ENCODE assay signal across 1 cellular context in the genomic region with DNA sequence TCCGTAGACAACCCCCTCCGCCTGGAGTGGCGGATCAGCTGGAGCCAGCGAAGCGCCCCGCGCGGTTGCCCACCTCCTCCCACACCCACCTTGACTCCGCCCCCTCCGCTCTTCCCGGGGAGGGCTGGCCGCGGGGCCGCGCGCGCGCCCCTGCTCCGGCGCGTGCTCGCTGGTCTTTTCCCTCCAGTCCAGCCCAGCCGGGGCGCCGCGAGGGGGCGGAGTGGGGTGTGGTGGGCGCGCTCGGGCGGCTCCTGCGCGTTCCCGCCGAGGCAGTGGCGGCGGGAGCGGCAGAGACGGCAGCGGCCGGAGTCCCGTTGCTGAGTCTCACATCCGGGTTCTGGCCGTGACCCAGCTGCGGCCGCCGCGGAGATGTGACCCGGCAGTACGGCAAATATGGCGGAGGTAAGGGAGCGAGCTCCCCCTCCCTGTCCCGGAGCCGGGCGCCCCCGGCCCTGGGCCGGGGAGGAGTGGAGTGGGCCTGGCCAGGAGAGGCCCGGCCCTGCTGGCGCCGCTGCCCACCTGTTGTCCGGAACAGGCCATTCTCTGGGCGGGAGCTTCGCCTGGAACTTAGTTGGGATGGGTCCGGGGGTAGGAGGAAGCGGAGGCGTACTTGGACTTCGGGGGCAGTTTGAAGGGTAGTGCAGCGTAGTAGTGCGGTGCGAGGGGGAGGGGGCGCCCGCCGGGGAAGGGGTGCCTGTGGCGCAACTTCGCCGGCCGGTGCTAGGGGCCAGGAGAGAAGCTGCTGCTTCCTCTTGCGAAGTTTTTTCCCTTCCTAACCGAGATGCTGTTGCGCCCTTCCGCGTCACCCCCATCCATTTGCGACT.
A peak's percentile ranks its signal among the peaks of the same experiment; 100 is the strongest.
TF ChIP-seq lines count a peak whose summit lies in the region.

No MANE protein-coding gene starts in this region.

TF ChIP-seq in HEK293, 187 proteins besides CTCF, POLR2A, EP300 and RAD21 (continued from another document):
- TF ChIP-seq PRDM10 (tag by site-specific recombination; IDR thresholded peaks at IDR 0.05), result peak; percentile 95
- TF ChIP-seq ZNF776 (tag by site-specific recombination; IDR thresholded peaks at IDR 0.05; ENCODE audit: borderline replicate concordance), result no peak
- no peak for TF ChIP-seq GFI1B (tag by site-specific recombination; IDR thresholded peaks at IDR 0.05)
- no peak for TF ChIP-seq ZNF350 (tag by site-specific recombination; IDR thresholded peaks at IDR 0.05)
- no peak for TF ChIP-seq ZNF274 (IDR thresholded peaks at IDR 0.05; ENCODE audit: low read length)
- TF ChIP-seq ZNF274 (tag by site-specific recombination; IDR thresholded peaks at IDR 0.05; ENCODE audit: borderline replicate concordance), result no peak
- TF ChIP-seq BCL11B (tag by site-specific recombination; IDR thresholded peaks at IDR 0.05; ENCODE audit: low read depth), result peak; percentile 83; the same call in 1 of the 2 replicates
- TF ChIP-seq SP2 (tag by site-specific recombination; IDR thresholded peaks at IDR 0.05), result peak; percentile 84
- no peak for TF ChIP-seq ZNF138 (tag by site-specific recombination; IDR thresholded peaks at IDR 0.05; ENCODE audit: borderline replicate concordance)
- TF ChIP-seq ZNF510 (tag by site-specific recombination; IDR thresholded peaks at IDR 0.05; ENCODE audit: insufficient replicate concordance), result no peak
- no peak for TF ChIP-seq ZNF248 (tag by site-specific recombination; IDR thresholded peaks at IDR 0.05)
- TF ChIP-seq ZNF324 (tag by site-specific recombination; IDR thresholded peaks at IDR 0.05), result 0 out of 2 replicates have a peak, but pooled peaks have one; percentile 45
- TF ChIP-seq KLF1 (tag by site-specific recombination; IDR thresholded peaks at IDR 0.05), result peak; percentile 47
- no peak for TF ChIP-seq ZNF747 (tag by site-specific recombination; IDR thresholded peaks at IDR 0.05)
- TF ChIP-seq YY1 (tag by site-specific recombination; IDR thresholded peaks at IDR 0.05), result peak; percentile 59; the same call in 1 of the 2 replicates
- TF ChIP-seq HOXC10 (CRISPR knock-in tag; IDR thresholded peaks at IDR 0.05), result no peak
- TF ChIP-seq ZNF146 (tag by site-specific recombination; IDR thresholded peaks at IDR 0.05), result 0 out of 2 replicates have a peak, but pooled peaks have one; percentile 2
- peak; percentile 65; the same call in 1 of the 2 replicates for TF ChIP-seq ZSCAN30 (tag by site-specific recombination; IDR thresholded peaks at IDR 0.05)
- TF ChIP-seq, protein P1, sequence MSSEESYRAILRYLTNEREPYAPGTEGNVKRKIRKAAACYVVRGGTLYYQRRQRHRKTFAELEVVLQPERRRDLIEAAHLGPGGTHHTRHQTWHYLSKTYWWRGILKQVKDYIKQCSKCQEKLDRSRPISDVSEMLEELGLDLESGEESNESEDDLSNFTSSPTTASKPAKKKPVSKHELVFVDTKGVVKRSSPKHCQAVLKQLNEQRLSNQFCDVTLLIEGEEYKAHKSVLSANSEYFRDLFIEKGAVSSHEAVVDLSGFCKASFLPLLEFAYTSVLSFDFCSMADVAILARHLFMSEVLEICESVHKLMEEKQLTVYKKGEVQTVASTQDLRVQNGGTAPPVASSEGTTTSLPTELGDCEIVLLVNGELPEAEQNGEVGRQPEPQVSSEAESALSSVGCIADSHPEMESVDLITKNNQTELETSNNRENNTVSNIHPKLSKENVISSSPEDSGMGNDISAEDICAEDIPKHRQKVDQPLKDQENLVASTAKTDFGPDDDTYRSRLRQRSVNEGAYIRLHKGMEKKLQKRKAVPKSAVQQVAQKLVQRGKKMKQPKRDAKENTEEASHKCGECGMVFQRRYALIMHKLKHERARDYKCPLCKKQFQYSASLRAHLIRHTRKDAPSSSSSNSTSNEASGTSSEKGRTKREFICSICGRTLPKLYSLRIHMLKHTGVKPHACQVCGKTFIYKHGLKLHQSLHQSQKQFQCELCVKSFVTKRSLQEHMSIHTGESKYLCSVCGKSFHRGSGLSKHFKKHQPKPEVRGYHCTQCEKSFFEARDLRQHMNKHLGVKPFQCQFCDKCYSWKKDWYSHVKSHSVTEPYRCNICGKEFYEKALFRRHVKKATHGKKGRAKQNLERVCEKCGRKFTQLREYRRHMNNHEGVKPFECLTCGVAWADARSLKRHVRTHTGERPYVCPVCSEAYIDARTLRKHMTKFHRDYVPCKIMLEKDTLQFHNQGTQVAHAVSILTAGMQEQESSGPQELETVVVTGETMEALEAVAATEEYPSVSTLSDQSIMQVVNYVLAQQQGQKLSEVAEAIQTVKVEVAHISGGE (tag by site-specific recombination; conservative IDR thresholded peaks at IDR 0.05; ENCODE audit: low read depth), result peak; percentile 72
- TF ChIP-seq ZNF140 (tag by site-specific recombination; IDR thresholded peaks at IDR 0.05), result no peak
- no peak for TF ChIP-seq ZNF596 (tag by site-specific recombination; IDR thresholded peaks at IDR 0.05)
- TF ChIP-seq ZNF830 (tag by site-specific recombination; IDR thresholded peaks at IDR 0.05; ENCODE audit: low read depth), result no peak
- TF ChIP-seq ZBTB26 (tag by site-specific recombination; optimal IDR thresholded peaks at IDR 0.05), result peak; percentile 97
